20 cellular contexts compared by ENCODE assay signal in the genomic region with DNA sequence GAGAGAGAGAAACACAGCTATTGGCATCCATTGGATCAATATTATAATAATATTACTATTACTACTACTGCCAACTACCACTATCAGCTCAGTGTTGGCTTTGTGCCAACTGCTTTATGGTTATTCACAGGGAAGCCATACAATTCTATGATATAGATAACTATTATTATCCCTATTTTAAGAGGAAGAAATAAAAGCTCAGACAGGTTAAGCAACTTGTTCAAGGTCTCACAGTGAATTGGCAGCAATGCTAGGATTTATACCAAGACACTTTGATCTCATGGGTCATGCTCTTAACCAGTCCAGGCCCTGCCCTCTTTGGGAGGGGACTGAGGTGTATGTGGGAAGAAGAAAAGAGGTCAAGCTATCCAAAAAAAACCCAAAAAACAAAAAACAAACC.
A peak's percentile ranks its signal among the peaks of the same experiment; 100 is the strongest.
DNase-seq lines count a peak whose midpoint lies in the region; ATAC-seq, FAIRE-seq and TF ChIP-seq lines count a peak whose summit lies in the region.
"Had no signal": no experiment of that assay in that cellular context is flagged by ENCODE, and none has a peak within 500 bp of the region (broad histone marks: within the 10 kb centered on the region; RNA-seq: fewer than 3 reads in every experiment).

No MANE protein-coding gene starts in this region.

- H3K9me1 ChIP-seq in K562 (ENCODE audit: control insufficient read depth, insufficient read depth, low read length), result no peaks in the 10 kb centered on the region

- no peaks in the 10 kb centered on the region for H3K9me3 ChIP-seq in K562 (replicated peaks; ENCODE audit: control insufficient read depth, insufficient read depth, low read depth, low read length)
- no peaks in the 10 kb centered on the region for H3K9me3 ChIP-seq in mucosa of descending colon
- H3K9me3 ChIP-seq in right atrium auricular region, result no peaks in the 10 kb centered on the region
- H3K9me3 ChIP-seq: Caco-2, gastrocnemius medialis had no signal

- H3K4me1 ChIP-seq in K562 (replicated peaks in 1 of 2; ENCODE audit: control insufficient read depth in 2 of 2, insufficient read depth in 2 of 2, low read length in 2 of 2) (no peaks in the 10 kb centered on the region; a peak in 1 of 5 replicates), mucosa of descending colon (ENCODE audit: low read depth) (peaks cover 25% of the 10 kb centered on the region), right atrium auricular region (peaks cover 0 to 47% of the 10 kb centered on the region in 2 donors)

- H2AFZ ChIP-seq in K562 (ENCODE audit: low read depth, low read length), result no peak overlapping the region

- in situ Hi-C loops in K562 (cut with MboI), result no loop called here

- no peak overlapping the region for H3K9ac ChIP-seq in K562 (ENCODE audit: insufficient read depth in 1 of 2, low read depth in 2 of 2, low read length in 2 of 2)

- TF ChIP-seq CTCF in K562 (IDR thresholded peaks at IDR 0.05 in 2 of 3, conservative IDR thresholded peaks at IDR 0.05 in 1 of 3; ENCODE audit: insufficient read depth in 2 of 3, low read depth in 1 of 3, low read length in 3 of 3) (no peak), mucosa of descending colon (IDR thresholded peaks at IDR 0.05) (no peak), right atrium auricular region (IDR thresholded peaks at IDR 0.05) (no peak)

- POLR2A ChIA-PET in K562 (lab: Yijun Ruan, JAX), result interaction anchor here (1.0 kb wide), 1 partner anchor 39 kb away, joined by 3 read pairs; no protein-coding TSS in a partner anchor

- ATAC-seq in K562, result no peak
- peak; percentile 38 for ATAC-seq in mucosa of descending colon
- ATAC-seq: gastrocnemius medialis, left cardiac atrium, right cardiac atrium had no signal

- H3K27ac Mint-ChIP-seq in activated CD4-positive, alpha-beta T cell treated with anti-CD3 and anti-CD28 coated beads, Interleukin-2, amount 10 ng/mL, durations not matched to agents 24 days and 14 days, result peak overlapping the region; percentile 31

- H3K4me3 Mint-ChIP-seq in activated CD4-positive, alpha-beta T cell treated with anti-CD3 and anti-CD28 coated beads, Interleukin-2, amount 10 ng/mL, durations not matched to agents 24 days and 14 days, result no peak overlapping the region

- TF ChIP-seq EP300 in Ishikawa (IDR thresholded peaks at IDR 0.05; ENCODE audit: borderline replicate concordance) (no peak), K562 (IDR thresholded peaks at IDR 0.05; ENCODE audit: low read length) (no peak)

- peaks cover 7% of the 10 kb centered on the region; the same call in 1 of the 2 replicates for H4K20me1 ChIP-seq in K562 (replicated peaks; ENCODE audit: control insufficient read depth, insufficient read depth, low read length)

- TF ChIP-seq RAD21 in Ishikawa (IDR thresholded peaks at IDR 0.05; ENCODE audit: low read depth) (no peak), K562 (CRISPR knock-in tag; conservative IDR thresholded peaks at IDR 0.05 in 1 of 2, IDR thresholded peaks at IDR 0.05 in 1 of 2) (peak in 1 of 2 experiments; percentile 3; a peak in 1 of 4 replicates)

- TF ChIP-seq POLR2A in K562 (conservative IDR thresholded peaks at IDR 0.05), result no peak

- H3K4me2 ChIP-seq in K562 (ENCODE audit: insufficient read depth, low read length), result no peak overlapping the region

- FAIRE-seq in K562 (lab: Jason Lieb, UNC), result no peak
- FAIRE-seq: G401.6, GM12891 had no signal

- CTCF ChIA-PET in K562 (lab: Yijun Ruan, JAX; ENCODE audit: low intra/inter-chr PET ratio), result no interaction called here

- peaks cover 75% of the 10 kb centered on the region for H3K36me3 Mint-ChIP-seq in activated CD4-positive, alpha-beta T cell treated with anti-CD3 and anti-CD28 coated beads, Interleukin-2, amount 10 ng/mL, durations not matched to agents 24 days and 14 days (ENCODE audit: low read depth)

- H3K27me3 ChIP-seq in K562 (ENCODE audit: control insufficient read depth in 2 of 2, insufficient read depth in 2 of 2, low read length in 2 of 2) (peaks cover 24 to 57% of the 10 kb centered on the region in 2 experiments), right atrium auricular region (no peaks in the 10 kb centered on the region)
- H3K27me3 ChIP-seq: gastrocnemius medialis had no signal

- BruUV-seq in K562 (replicated peaks; lab: Mats Ljungman, UMichigan), result no TSS peak

- no peak overlapping the region for H3K27ac ChIP-seq in K562 (ENCODE audit: extremely low read depth, low read depth, low read length)
- no peak overlapping the region for H3K27ac ChIP-seq in right atrium auricular region
- H3K27ac ChIP-seq: coronary artery, epithelial cell of prostate had no signal

- H3K9me3 Mint-ChIP-seq in activated CD4-positive, alpha-beta T cell treated with anti-CD3 and anti-CD28 coated beads, Interleukin-2, amount 10 ng/mL, durations not matched to agents 24 days and 14 days, result no peaks in the 10 kb centered on the region

- H3K36me3 ChIP-seq in K562 (ENCODE audit: control insufficient read depth, insufficient read depth, low read length) (no peaks in the 10 kb centered on the region), mucosa of descending colon (ENCODE audit: low read depth) (no peaks in the 10 kb centered on the region), right atrium auricular region (peaks cover 16% of the 10 kb centered on the region)
- H3K36me3 ChIP-seq: gastrocnemius medialis had no signal

- DNase-seq in activated CD4-positive, alpha-beta T cell treated with anti-CD3 and anti-CD28 coated beads, Interleukin-2, amount 10 ng/mL, durations not matched to agents 24 days and 14 days, result no peak
- DNase-seq in activated CD4-positive, alpha-beta T cell treated with anti-CD3 and anti-CD28 coated beads, Interleukin-2, amount 50 U/mL, for 48 hours, result no peak
- peak in 1 of 4 experiments; percentile 11 for DNase-seq in K562 (ENCODE audit: extremely low read depth in 1 of 4, low spot score in 3 of 4)
- peak in 1 of 3 donors; percentile 73 for DNase-seq in mucosa of descending colon
- no peak for DNase-seq in right atrium auricular region (ENCODE audit: low spot score)
- DNase-seq in RPMI8226, result no peak
- no peak for DNase-seq in COLO668 (lab: John Stamatoyannopoulos, UW; ENCODE audit: unreplicated experiment)
- DNase-seq: Caco-2, gastrocnemius medialis, left cardiac atrium, NCI-H187 treated with DMSO at 0.1 percent for 48 hours, NCI-H774, occipital lobe, SW 1271 had no signal

- H3K27me3 Mint-ChIP-seq in activated CD4-positive, alpha-beta T cell treated with anti-CD3 and anti-CD28 coated beads, Interleukin-2, amount 10 ng/mL, durations not matched to agents 24 days and 14 days, result no peaks in the 10 kb centered on the region

- H3K4me3 ChIP-seq in K562 (no peak overlapping the region), mucosa of descending colon (no peak overlapping the region), right atrium auricular region (no peak overlapping the region)
- H3K4me3 ChIP-seq: coronary artery, gastrocnemius medialis had no signal

- peaks cover 25% of the 10 kb centered on the region for H3K4me1 Mint-ChIP-seq in activated CD4-positive, alpha-beta T cell treated with anti-CD3 and anti-CD28 coated beads, Interleukin-2, amount 10 ng/mL, durations not matched to agents 24 days and 14 days

- intact Hi-C loops in activated CD4-positive, alpha-beta T cell treated with anti-CD3 and anti-CD28 coated beads, Interleukin-2, amount 10 ng/mL, durations not matched to agents 24 days and 14 days (cut with micrococcal nuclease), result no loop called here
- intact Hi-C loops in K562 (cut with micrococcal nuclease) (no loop called here), mucosa of descending colon (cut with DNase I, micrococcal nuclease) (no loop called here)

- no peaks in the 10 kb centered on the region for H3K79me2 ChIP-seq in K562 (ENCODE audit: control insufficient read depth, insufficient read depth, low read length)

TF ChIP-seq in Ishikawa, 13 proteins besides CTCF, POLR2A, EP300 and RAD21:
- no peak for TF ChIP-seq TAF1 (IDR thresholded peaks at IDR 0.05; ENCODE audit: low read depth)
- peak; percentile 53 for TF ChIP-seq NFIC (IDR thresholded peaks at IDR 0.05)

TF ChIP-seq in K562, 482 proteins besides CTCF, POLR2A, EP300 and RAD21:
- no peak for TF ChIP-seq MEIS2 (IDR thresholded peaks at IDR 0.05; ENCODE audit: partially characterized antibody)
- no peak for TF ChIP-seq HOXB6 (CRISPR knock-in tag; IDR thresholded peaks at IDR 0.05; ENCODE audit: borderline replicate concordance)
- peak; percentile 89 for TF ChIP-seq NFIX (CRISPR knock-in tag; IDR thresholded peaks at IDR 0.05; ENCODE audit: low read depth)
- no peak for TF ChIP-seq PTRF (tag; IDR thresholded peaks at IDR 0.05)
- peak; percentile 94 for TF ChIP-seq NFIC (IDR thresholded peaks at IDR 0.05)
- TF ChIP-seq ZNF764 (CRISPR knock-in tag; IDR thresholded peaks at IDR 0.05; ENCODE audit: low read depth), result no peak
- TF ChIP-seq, protein P1, sequence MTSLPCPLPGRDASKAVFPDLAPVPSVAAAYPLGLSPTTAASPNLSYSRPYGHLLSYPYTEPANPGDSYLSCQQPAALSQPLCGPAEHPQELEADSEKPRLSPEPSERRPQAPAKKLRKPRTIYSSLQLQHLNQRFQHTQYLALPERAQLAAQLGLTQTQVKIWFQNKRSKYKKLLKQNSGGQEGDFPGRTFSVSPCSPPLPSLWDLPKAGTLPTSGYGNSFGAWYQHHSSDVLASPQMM (CRISPR knock-in tag; IDR thresholded peaks at IDR 0.05), result no peak
- no peak for TF ChIP-seq EP400 (IDR thresholded peaks at IDR 0.05)
